1 cellular context compared by ENCODE assay signal in genomic region chr15:72554471-72555425, GRCh38.
TF ChIP-seq lines count a peak whose summit lies in the region.

No MANE protein-coding gene starts in this region.

TF ChIP-seq in GM23338, 12 proteins besides CTCF, POLR2A, EP300 and RAD21 (continued from another document):
- no peak for TF ChIP-seq REST (IDR thresholded peaks at IDR 0.05; ENCODE audit: unreplicated experiment)
- TF ChIP-seq EZH2phosphoT487 (IDR thresholded peaks at IDR 0.05; ENCODE audit: unreplicated experiment), result no peak
- no peak for TF ChIP-seq CREB1 (CRISPR knock-in tag; IDR thresholded peaks at IDR 0.05; ENCODE audit: low read depth)
- TF ChIP-seq EZH2 (IDR thresholded peaks at IDR 0.05; ENCODE audit: low read depth, unreplicated experiment), result no peak
